Comparison of ENCODE assay signal across 1 cellular context in the genomic region with DNA sequence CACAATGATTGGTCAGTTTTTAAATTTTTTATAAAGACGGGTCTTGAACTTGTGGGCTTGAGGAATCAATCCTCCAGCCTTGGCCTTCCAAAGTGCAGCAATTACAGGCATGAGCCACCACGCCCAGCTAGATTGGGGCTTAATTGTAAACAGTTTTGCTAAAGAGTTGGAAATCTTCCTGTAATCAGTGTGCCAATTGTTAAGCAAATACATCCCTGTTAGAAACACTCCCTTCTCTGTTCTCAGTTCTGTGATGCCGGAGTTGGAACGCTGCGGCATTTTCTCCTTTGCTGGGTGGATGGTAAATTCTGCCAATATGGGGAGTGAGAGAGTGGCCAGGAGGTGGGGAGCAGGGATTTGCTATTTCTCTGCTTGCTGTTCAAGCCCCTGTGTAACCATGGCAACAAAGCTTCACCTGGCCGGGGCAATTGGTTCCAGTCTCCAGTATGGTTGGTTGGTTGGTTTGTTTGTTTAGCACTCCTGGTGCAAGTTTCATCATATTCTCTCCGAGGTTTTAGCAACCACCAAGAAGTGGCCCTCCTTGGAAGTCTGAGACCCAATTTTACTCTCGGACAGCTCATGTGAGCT.
TF ChIP-seq lines count a peak whose summit lies in the region.

No MANE protein-coding gene starts in this region.

TF ChIP-seq in K562, 482 proteins besides CTCF, POLR2A, EP300 and RAD21:
- TF ChIP-seq MLLT1 (IDR thresholded peaks at IDR 0.05) (no peak), RFX1 (IDR thresholded peaks at IDR 0.05) (peak; percentile 71), ERF (CRISPR knock-in tag; IDR thresholded peaks at IDR 0.05) (no peak), NFE2 (IDR thresholded peaks at IDR 0.05; ENCODE audit: low read depth) (no peak), KDM2B (CRISPR knock-in tag; IDR thresholded peaks at IDR 0.05) (no peak), ZNF431 (CRISPR knock-in tag; IDR thresholded peaks at IDR 0.05) (no peak)
- TF ChIP-seq, protein P1, sequence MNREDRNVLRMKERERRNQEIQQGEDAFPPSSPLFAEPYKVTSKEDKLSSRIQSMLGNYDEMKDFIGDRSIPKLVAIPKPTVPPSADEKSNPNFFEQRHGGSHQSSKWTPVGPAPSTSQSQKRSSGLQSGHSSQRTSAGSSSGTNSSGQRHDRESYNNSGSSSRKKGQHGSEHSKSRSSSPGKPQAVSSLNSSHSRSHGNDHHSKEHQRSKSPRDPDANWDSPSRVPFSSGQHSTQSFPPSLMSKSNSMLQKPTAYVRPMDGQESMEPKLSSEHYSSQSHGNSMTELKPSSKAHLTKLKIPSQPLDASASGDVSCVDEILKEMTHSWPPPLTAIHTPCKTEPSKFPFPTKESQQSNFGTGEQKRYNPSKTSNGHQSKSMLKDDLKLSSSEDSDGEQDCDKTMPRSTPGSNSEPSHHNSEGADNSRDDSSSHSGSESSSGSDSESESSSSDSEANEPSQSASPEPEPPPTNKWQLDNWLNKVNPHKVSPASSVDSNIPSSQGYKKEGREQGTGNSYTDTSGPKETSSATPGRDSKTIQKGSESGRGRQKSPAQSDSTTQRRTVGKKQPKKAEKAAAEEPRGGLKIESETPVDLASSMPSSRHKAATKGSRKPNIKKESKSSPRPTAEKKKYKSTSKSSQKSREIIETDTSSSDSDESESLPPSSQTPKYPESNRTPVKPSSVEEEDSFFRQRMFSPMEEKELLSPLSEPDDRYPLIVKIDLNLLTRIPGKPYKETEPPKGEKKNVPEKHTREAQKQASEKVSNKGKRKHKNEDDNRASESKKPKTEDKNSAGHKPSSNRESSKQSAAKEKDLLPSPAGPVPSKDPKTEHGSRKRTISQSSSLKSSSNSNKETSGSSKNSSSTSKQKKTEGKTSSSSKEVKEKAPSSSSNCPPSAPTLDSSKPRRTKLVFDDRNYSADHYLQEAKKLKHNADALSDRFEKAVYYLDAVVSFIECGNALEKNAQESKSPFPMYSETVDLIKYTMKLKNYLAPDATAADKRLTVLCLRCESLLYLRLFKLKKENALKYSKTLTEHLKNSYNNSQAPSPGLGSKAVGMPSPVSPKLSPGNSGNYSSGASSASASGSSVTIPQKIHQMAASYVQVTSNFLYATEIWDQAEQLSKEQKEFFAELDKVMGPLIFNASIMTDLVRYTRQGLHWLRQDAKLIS (CRISPR knock-in tag; IDR thresholded peaks at IDR 0.05) = no peak
